Comparison of ENCODE assay signal across 4 cellular contexts in the genomic region with DNA sequence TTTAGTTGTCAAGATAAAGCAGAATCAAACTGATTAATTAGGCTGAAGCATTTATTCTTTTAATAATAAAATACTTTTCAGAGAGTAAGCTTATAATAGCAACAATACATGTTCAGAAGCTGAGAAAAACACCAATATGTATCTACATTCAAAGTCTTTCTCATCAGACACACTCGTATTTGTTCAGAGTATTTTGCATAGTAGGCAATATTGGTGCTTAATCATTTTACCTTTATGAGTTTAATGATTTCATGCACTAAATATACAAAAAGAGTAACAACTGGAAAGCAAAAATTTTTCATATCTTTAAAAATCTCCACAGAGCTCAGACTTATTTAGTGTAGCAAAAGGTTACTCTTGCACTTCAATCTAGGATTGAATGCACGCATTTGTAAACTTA.
A peak's percentile ranks its signal among the peaks of the same experiment; 100 is the strongest.
TF ChIP-seq lines count a peak whose summit lies in the region.

No MANE protein-coding gene starts in this region.

TF ChIP-seq in HepG2, 621 proteins besides CTCF, POLR2A, EP300 and RAD21 (continues in another document):
- TF ChIP-seq, protein P1, sequence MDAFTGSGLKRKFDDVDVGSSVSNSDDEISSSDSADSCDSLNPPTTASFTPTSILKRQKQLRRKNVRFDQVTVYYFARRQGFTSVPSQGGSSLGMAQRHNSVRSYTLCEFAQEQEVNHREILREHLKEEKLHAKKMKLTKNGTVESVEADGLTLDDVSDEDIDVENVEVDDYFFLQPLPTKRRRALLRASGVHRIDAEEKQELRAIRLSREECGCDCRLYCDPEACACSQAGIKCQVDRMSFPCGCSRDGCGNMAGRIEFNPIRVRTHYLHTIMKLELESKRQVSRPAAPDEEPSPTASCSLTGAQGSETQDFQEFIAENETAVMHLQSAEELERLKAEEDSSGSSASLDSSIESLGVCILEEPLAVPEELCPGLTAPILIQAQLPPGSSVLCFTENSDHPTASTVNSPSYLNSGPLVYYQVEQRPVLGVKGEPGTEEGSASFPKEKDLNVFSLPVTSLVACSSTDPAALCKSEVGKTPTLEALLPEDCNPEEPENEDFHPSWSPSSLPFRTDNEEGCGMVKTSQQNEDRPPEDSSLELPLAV (CRISPR knock-in tag; conservative IDR thresholded peaks at IDR 0.05; ENCODE audit: low read depth) = no peak
- TF ChIP-seq CCAR2 (optimal IDR thresholded peaks at IDR 0.05; ENCODE audit: low read depth, low read length) = no peak
- TF ChIP-seq SRSF1 (optimal IDR thresholded peaks at IDR 0.05; ENCODE audit: low read depth, low read length) = no peak
- TF ChIP-seq, protein P2, sequence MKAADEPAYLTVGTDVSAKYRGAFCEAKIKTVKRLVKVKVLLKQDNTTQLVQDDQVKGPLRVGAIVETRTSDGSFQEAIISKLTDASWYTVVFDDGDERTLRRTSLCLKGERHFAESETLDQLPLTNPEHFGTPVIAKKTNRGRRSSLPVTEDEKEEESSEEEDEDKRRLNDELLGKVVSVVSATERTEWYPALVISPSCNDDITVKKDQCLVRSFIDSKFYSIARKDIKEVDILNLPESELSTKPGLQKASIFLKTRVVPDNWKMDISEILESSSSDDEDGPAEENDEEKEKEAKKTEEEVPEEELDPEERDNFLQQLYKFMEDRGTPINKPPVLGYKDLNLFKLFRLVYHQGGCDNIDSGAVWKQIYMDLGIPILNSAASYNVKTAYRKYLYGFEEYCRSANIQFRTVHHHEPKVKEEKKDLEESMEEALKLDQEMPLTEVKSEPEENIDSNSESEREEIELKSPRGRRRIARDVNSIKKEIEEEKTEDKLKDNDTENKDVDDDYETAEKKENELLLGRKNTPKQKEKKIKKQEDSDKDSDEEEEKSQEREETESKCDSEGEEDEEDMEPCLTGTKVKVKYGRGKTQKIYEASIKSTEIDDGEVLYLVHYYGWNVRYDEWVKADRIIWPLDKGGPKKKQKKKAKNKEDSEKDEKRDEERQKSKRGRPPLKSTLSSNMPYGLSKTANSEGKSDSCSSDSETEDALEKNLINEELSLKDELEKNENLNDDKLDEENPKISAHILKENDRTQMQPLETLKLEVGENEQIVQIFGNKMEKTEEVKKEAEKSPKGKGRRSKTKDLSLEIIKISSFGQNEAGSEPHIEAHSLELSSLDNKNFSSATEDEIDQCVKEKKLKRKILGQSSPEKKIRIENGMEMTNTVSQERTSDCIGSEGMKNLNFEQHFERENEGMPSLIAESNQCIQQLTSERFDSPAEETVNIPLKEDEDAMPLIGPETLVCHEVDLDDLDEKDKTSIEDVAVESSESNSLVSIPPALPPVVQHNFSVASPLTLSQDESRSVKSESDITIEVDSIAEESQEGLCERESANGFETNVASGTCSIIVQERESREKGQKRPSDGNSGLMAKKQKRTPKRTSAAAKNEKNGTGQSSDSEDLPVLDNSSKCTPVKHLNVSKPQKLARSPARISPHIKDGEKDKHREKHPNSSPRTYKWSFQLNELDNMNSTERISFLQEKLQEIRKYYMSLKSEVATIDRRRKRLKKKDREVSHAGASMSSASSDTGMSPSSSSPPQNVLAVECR (CRISPR knock-in tag; IDR thresholded peaks at IDR 0.05; ENCODE audit: borderline replicate concordance) = no peak
- TF ChIP-seq ZNF343 (CRISPR knock-in tag; IDR thresholded peaks at IDR 0.05) = no peak
- no peak for TF ChIP-seq ZNF274 (CRISPR knock-in tag; IDR thresholded peaks at IDR 0.05)
- peak; percentile 83 for TF ChIP-seq MAFK (conservative IDR thresholded peaks at IDR 0.05 in 1 of 2, IDR thresholded peaks at IDR 0.05 in 1 of 2; ENCODE audit: low read length in 2 of 2)

TF ChIP-seq in A549, 52 proteins besides CTCF, POLR2A, EP300 and RAD21:
- TF ChIP-seq TFCP2L1 (CRISPR knock-in tag; IDR thresholded peaks at IDR 0.05) (no peak), MYC (IDR thresholded peaks at IDR 0.05; ENCODE audit: borderline replicate concordance, low read length) (no peak), MAFK (IDR thresholded peaks at IDR 0.05; ENCODE audit: partially characterized antibody) (peak; percentile 69)

TF ChIP-seq in IMR-90, 13 proteins besides CTCF, POLR2A, EP300 and RAD21:
- TF ChIP-seq, protein P3, sequence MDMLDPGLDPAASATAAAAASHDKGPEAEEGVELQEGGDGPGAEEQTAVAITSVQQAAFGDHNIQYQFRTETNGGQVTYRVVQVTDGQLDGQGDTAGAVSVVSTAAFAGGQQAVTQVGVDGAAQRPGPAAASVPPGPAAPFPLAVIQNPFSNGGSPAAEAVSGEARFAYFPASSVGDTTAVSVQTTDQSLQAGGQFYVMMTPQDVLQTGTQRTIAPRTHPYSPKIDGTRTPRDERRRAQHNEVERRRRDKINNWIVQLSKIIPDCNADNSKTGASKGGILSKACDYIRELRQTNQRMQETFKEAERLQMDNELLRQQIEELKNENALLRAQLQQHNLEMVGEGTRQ (IDR thresholded peaks at IDR 0.05; ENCODE audit: low read depth, low read length) = no peak
- TF ChIP-seq NFE2L2 (IDR thresholded peaks at IDR 0.05; ENCODE audit: low read depth, low read length) = no peak
- TF ChIP-seq MAFK (IDR thresholded peaks at IDR 0.05; ENCODE audit: low read depth, low read length) = peak; percentile 70
- TF ChIP-seq SMC3 (IDR thresholded peaks at IDR 0.05; ENCODE audit: low read depth, low read length) = no peak

TF ChIP-seq in K562, 482 proteins besides CTCF, POLR2A, EP300 and RAD21 (continues in another document):
- TF ChIP-seq, protein P4, sequence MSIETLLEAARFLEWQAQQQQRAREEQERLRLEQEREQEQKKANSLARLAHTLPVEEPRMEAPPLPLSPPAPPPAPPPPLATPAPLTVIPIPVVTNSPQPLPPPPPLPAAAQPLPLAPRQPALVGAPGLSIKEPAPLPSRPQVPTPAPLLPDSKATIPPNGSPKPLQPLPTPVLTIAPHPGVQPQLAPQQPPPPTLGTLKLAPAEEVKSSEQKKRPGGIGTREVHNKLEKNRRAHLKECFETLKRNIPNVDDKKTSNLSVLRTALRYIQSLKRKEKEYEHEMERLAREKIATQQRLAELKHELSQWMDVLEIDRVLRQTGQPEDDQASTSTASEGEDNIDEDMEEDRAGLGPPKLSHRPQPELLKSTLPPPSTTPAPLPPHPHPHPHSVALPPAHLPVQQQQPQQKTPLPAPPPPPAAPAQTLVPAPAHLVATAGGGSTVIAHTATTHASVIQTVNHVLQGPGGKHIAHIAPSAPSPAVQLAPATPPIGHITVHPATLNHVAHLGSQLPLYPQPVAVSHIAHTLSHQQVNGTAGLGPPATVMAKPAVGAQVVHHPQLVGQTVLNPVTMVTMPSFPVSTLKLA (conservative IDR thresholded peaks at IDR 0.05) = no peak
- no peak for TF ChIP-seq SMAD3 (CRISPR knock-in tag; conservative IDR thresholded peaks at IDR 0.05)
- peak; percentile 42; the same call in 1 of the 2 replicates for TF ChIP-seq C11orf30 (IDR thresholded peaks at IDR 0.05; ENCODE audit: low read depth)
- no peak for TF ChIP-seq CBFB (CRISPR knock-in tag; IDR thresholded peaks at IDR 0.05)
- no peak for TF ChIP-seq NUFIP1 (IDR thresholded peaks at IDR 0.05; ENCODE audit: partially characterized antibody)
- no peak for TF ChIP-seq NR4A1 (CRISPR knock-in tag; IDR thresholded peaks at IDR 0.05)
- TF ChIP-seq NR4A1 (tag; IDR thresholded peaks at IDR 0.05) = no peak
- TF ChIP-seq MCM3 (IDR thresholded peaks at IDR 0.05) = no peak
- TF ChIP-seq SOX6 (IDR thresholded peaks at IDR 0.05) = no peak
- TF ChIP-seq TRIM24 (IDR thresholded peaks at IDR 0.05) = no peak
- TF ChIP-seq ELF1 (tag; IDR thresholded peaks at IDR 0.05) = no peak
- no peak for TF ChIP-seq ZNF274 (IDR thresholded peaks at IDR 0.05; ENCODE audit: borderline replicate concordance, low read depth, low read length)
- TF ChIP-seq, protein P5, sequence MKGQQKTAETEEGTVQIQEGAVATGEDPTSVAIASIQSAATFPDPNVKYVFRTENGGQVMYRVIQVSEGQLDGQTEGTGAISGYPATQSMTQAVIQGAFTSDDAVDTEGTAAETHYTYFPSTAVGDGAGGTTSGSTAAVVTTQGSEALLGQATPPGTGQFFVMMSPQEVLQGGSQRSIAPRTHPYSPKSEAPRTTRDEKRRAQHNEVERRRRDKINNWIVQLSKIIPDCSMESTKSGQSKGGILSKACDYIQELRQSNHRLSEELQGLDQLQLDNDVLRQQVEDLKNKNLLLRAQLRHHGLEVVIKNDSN (CRISPR knock-in tag; IDR thresholded peaks at IDR 0.05) = no peak
- TF ChIP-seq ZNF12 (CRISPR knock-in tag; IDR thresholded peaks at IDR 0.05) = no peak
- TF ChIP-seq, protein P6, sequence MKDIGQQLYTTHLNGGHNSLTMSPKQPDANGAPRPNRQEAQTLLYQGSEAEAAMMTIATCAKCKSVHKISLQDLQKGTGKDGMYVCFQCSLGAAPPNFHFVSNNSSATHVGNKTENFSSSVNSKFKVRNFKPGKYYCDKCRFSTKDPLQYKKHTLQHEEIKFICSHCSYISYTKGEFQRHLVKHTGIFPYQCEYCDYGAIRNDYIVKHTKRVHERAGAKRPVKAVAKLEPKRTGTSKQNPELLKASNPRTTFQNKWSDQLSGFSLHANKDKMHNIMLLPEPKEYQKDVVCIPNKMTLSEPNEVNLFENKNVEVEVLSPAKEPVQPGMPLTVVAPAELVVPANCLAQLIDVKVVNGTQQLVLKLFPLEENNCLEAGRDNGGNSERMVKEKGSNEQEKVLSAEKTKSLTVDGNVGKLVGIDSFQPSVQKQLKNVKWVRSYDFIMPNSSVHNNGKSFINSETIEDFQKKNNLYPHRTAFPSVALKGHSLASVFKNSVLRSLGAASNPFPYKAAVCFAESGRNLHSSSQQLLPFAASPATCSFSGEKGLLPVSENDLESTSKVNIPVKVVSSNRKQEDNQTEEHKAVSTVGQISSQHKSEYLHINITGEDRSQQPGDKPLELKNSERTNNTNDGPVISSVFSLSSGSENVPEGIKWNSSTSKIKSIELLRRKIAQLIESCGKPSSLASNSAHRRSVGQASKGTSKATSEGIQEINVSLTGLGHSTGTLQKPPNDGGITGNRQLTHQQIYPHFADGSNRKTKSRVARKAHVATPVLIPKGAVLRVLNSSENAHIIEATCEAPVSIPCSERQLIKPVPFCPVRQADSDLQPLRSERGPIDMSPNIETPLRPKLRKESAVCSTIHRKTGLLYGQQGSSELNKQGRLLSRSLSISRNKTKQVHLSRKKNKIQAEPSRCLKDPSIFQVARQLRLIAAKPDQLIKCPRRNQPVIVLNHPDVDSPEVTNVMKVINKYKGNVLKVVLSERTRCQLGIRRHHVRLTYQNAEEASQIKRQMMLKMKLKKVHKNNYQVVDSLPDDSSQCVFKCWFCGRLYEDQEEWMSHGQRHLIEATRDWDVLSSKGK (CRISPR knock-in tag; IDR thresholded peaks at IDR 0.05) = no peak
- no peak for TF ChIP-seq SMARCA5 (IDR thresholded peaks at IDR 0.05)
- TF ChIP-seq, protein P7, sequence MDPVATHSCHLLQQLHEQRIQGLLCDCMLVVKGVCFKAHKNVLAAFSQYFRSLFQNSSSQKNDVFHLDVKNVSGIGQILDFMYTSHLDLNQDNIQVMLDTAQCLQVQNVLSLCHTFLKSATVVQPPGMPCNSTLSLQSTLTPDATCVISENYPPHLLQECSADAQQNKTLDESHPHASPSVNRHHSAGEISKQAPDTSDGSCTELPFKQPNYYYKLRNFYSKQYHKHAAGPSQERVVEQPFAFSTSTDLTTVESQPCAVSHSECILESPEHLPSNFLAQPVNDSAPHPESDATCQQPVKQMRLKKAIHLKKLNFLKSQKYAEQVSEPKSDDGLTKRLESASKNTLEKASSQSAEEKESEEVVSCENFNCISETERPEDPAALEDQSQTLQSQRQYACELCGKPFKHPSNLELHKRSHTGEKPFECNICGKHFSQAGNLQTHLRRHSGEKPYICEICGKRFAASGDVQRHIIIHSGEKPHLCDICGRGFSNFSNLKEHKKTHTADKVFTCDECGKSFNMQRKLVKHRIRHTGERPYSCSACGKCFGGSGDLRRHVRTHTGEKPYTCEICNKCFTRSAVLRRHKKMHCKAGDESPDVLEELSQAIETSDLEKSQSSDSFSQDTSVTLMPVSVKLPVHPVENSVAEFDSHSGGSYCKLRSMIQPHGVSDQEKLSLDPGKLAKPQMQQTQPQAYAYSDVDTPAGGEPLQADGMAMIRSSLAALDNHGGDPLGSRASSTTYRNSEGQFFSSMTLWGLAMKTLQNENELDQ (CRISPR knock-in tag; IDR thresholded peaks at IDR 0.05; ENCODE audit: borderline replicate concordance) = no peak
- TF ChIP-seq NCOA6 (IDR thresholded peaks at IDR 0.05) = no peak
- no peak for TF ChIP-seq ZNF140 (CRISPR knock-in tag; IDR thresholded peaks at IDR 0.05)
- TF ChIP-seq MAFF (IDR thresholded peaks at IDR 0.05; ENCODE audit: low read length) = peak; percentile 44
- TF ChIP-seq NRF1 (conservative IDR thresholded peaks at IDR 0.05 in 1 of 2, IDR thresholded peaks at IDR 0.05 in 1 of 2) = no peak
- peak; percentile 72 for TF ChIP-seq ZNF316 (IDR thresholded peaks at IDR 0.05)
- TF ChIP-seq, protein P8, sequence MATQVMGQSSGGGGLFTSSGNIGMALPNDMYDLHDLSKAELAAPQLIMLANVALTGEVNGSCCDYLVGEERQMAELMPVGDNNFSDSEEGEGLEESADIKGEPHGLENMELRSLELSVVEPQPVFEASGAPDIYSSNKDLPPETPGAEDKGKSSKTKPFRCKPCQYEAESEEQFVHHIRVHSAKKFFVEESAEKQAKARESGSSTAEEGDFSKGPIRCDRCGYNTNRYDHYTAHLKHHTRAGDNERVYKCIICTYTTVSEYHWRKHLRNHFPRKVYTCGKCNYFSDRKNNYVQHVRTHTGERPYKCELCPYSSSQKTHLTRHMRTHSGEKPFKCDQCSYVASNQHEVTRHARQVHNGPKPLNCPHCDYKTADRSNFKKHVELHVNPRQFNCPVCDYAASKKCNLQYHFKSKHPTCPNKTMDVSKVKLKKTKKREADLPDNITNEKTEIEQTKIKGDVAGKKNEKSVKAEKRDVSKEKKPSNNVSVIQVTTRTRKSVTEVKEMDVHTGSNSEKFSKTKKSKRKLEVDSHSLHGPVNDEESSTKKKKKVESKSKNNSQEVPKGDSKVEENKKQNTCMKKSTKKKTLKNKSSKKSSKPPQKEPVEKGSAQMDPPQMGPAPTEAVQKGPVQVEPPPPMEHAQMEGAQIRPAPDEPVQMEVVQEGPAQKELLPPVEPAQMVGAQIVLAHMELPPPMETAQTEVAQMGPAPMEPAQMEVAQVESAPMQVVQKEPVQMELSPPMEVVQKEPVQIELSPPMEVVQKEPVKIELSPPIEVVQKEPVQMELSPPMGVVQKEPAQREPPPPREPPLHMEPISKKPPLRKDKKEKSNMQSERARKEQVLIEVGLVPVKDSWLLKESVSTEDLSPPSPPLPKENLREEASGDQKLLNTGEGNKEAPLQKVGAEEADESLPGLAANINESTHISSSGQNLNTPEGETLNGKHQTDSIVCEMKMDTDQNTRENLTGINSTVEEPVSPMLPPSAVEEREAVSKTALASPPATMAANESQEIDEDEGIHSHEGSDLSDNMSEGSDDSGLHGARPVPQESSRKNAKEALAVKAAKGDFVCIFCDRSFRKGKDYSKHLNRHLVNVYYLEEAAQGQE (CRISPR knock-in tag; IDR thresholded peaks at IDR 0.05; ENCODE audit: low read depth) = no peak
- no peak for TF ChIP-seq MTA2 (IDR thresholded peaks at IDR 0.05; ENCODE audit: low read depth)
- TF ChIP-seq LEF1 (IDR thresholded peaks at IDR 0.05) = no peak
- TF ChIP-seq, protein P9, sequence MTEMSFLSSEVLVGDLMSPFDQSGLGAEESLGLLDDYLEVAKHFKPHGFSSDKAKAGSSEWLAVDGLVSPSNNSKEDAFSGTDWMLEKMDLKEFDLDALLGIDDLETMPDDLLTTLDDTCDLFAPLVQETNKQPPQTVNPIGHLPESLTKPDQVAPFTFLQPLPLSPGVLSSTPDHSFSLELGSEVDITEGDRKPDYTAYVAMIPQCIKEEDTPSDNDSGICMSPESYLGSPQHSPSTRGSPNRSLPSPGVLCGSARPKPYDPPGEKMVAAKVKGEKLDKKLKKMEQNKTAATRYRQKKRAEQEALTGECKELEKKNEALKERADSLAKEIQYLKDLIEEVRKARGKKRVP (CRISPR knock-in tag; IDR thresholded peaks at IDR 0.05) = no peak
- no peak for TF ChIP-seq GTF2F1 (IDR thresholded peaks at IDR 0.05; ENCODE audit: low read depth, low read length)
- TF ChIP-seq SMARCB1 (IDR thresholded peaks at IDR 0.05; ENCODE audit: insufficient read length, low read depth) = no peak
